ENCODE assay signal across 8 cellular contexts in genomic region chr2:219029829-219030165, GRCh38. TPM values are rescaled to one million over a fixed set of nuclear protein-coding genes. Genes with fewer than 3 reads are reported as not detected.
A peak's percentile ranks its signal among the peaks of the same experiment; 100 is the strongest.
DNase-seq lines count a peak whose midpoint lies in the region; ATAC-seq and TF ChIP-seq lines count a peak whose summit lies in the region.

No MANE protein-coding gene starts in this region.

- H3K27ac Mint-ChIP-seq in nephron progenitor cell: no peak overlapping the region

- CTCF ChIA-PET in OCI-LY7 (lab: Charles Lee; ENCODE audit: unreplicated experiment): interaction anchor here (0.5 to 1.6 kb wide), 10 partner anchors 10 to 265 kb away, joined by 3 to 5 read pairs (median 4); no protein-coding TSS in a partner anchor

- H3K36me3 ChIP-seq in OCI-LY7 (ENCODE audit: insufficient read depth, low read length): no peaks in the 10 kb centered on the region

- H3K79me2 ChIP-seq in OCI-LY7 (ENCODE audit: insufficient read depth, low read depth, low read length): no peaks in the 10 kb centered on the region

- ATAC-seq in GM19025 (IDR thresholded peaks at IDR 0.05; ENCODE audit: low read depth, unreplicated experiment): peak; percentile 66

- no peaks in the 10 kb centered on the region for H4K20me1 ChIP-seq in OCI-LY7 (ENCODE audit: insufficient read depth, low read length)

- BruUV-seq in OCI-LY7 (replicated peaks; lab: Mats Ljungman, UMichigan): no TSS peak

- intact Hi-C loops in OCI-LY7 (cut with micrococcal nuclease; ENCODE audit: unreplicated experiment): loop anchor here (1.0 kb wide), 2 partner anchors 90 to 126 kb away; no protein-coding TSS in a partner anchor

- H3K4me3 ChIP-seq in OCI-LY7 (ENCODE audit: low read depth, low read length, poor library complexity, severe bottlenecking): no peak overlapping the region

- H3K27ac ChIP-seq in OCI-LY7 (ENCODE audit: low read depth, low read length, poor library complexity, severe bottlenecking): no peak overlapping the region

- no peak overlapping the region for H3K4me3 Mint-ChIP-seq in nephron progenitor cell

- H2AFZ ChIP-seq in OCI-LY7 (ENCODE audit: low read length): no peak overlapping the region

- H3K4me1 Mint-ChIP-seq in nephron progenitor cell: no peaks in the 10 kb centered on the region

- peaks cover 69% of the 10 kb centered on the region for H3K27me3 Mint-ChIP-seq in nephron progenitor cell (ENCODE audit: low read depth, poor library complexity)

- peak; percentile 90 for TF ChIP-seq CTCF in OCI-LY7 (conservative IDR thresholded peaks at IDR 0.05; ENCODE audit: low read length)
- TF ChIP-seq CTCF in nephron progenitor cell (IDR thresholded peaks at IDR 0.05): peak; percentile 99

- POLR2A ChIA-PET in OCI-LY7 (lab: Charles Lee): interaction anchor here (0.6 kb wide), 1 partner anchor 121 kb away, joined by 3 read pairs; no protein-coding TSS in a partner anchor

- no peaks in the 10 kb centered on the region for H3K9me2 ChIP-seq in OCI-LY7 (ENCODE audit: insufficient read depth, low read length)

- DNase-seq in AG20443 (ENCODE audit: low spot score): peak; percentile 92
- peak; percentile 63 for DNase-seq in HT1080 (ENCODE audit: low read depth)
- DNase-seq in OCI-LY7 (ENCODE audit: low spot score): peak; percentile 74
- DNase-seq in activated T-cell treated with anti-CD3 and anti-CD28 coated beads for 4 hours: peak; percentile 67
- peak; percentile 53 for DNase-seq in fibroblast of gingiva (ENCODE audit: low read depth)
- peak; percentile 85 for DNase-seq in nephron progenitor cell
- DNase-seq in stimulated activated naive CD4-positive, alpha-beta T cell treated with Interleukin-2 at 50 U/mL for 16 hours (lab: John Stamatoyannopoulos, UW): peak; percentile 63

- no peaks in the 10 kb centered on the region for H3K36me3 Mint-ChIP-seq in nephron progenitor cell (ENCODE audit: low read depth)

- H3K4me2 ChIP-seq in OCI-LY7 (ENCODE audit: low read length): no peak overlapping the region

- no peaks in the 10 kb centered on the region for H3K9me3 Mint-ChIP-seq in nephron progenitor cell

- H3K9me3 ChIP-seq in OCI-LY7 (ENCODE audit: low read length): no peaks in the 10 kb centered on the region

- H3K4me1 ChIP-seq in OCI-LY7 (ENCODE audit: insufficient read depth, low read length, poor library complexity, severe bottlenecking): no peaks in the 10 kb centered on the region

RNA-seq across cellular contexts. Expression of gene CFAP65, which starts 11.5 kb away (rescaled TPM):
- not detected in 2 replicates for total RNA-seq in HT1080 (2014; rRNA removed; shearing (Covaris generic))
- polyA plus RNA-seq in HT1080 (2015; cell fraction: cytosol; rRNA removed): 0.09 and 0.17 TPM in 2 replicates
- 0.25 and 0.26 TPM in 2 replicates for polyA plus RNA-seq in HT1080 (2015; cell fraction: nucleus; rRNA removed)
- not detected in 2 replicates for total RNA-seq in OCI-LY7 (2014; rRNA removed; shearing (Covaris generic))
- total RNA-seq in OCI-LY7 (2022): not detected in 2 replicates

RNA-seq across cellular contexts. Expression of gene IHH, which starts 30.9 kb away (rescaled TPM):
- total RNA-seq in HT1080 (2014; rRNA removed; shearing (Covaris generic)): not detected in 2 replicates
- not detected in 2 replicates for polyA plus RNA-seq in HT1080 (2015; cell fraction: cytosol; rRNA removed)
- polyA plus RNA-seq in HT1080 (2015; cell fraction: nucleus; rRNA removed): not detected in 2 replicates
- not detected in 2 replicates for total RNA-seq in OCI-LY7 (2014; rRNA removed; shearing (Covaris generic))
- not detected in 2 replicates for total RNA-seq in OCI-LY7 (2022)

RNA-seq across cellular contexts. Expression of gene CRYBA2, which starts 36.6 kb away (rescaled TPM):
- not detected in 2 replicates for total RNA-seq in HT1080 (2014; rRNA removed; shearing (Covaris generic))
- polyA plus RNA-seq in HT1080 (2015; cell fraction: cytosol; rRNA removed): not detected in 2 replicates
- polyA plus RNA-seq in HT1080 (2015; cell fraction: nucleus; rRNA removed): not detected in 2 replicates
- not detected in 2 replicates for total RNA-seq in OCI-LY7 (2014; rRNA removed; shearing (Covaris generic))
- not detected in 2 replicates for total RNA-seq in OCI-LY7 (2022)

RNA-seq across cellular contexts. Expression of gene FEV, which starts 44.8 kb away (rescaled TPM):
- total RNA-seq in HT1080 (2014; rRNA removed; shearing (Covaris generic)): not detected in 2 replicates
- polyA plus RNA-seq in HT1080 (2015; cell fraction: cytosol; rRNA removed): not detected in 2 replicates
- not detected in 2 replicates for polyA plus RNA-seq in HT1080 (2015; cell fraction: nucleus; rRNA removed)
- not detected in 2 replicates for total RNA-seq in OCI-LY7 (2014; rRNA removed; shearing (Covaris generic))
- total RNA-seq in OCI-LY7 (2022): not detected in 2 replicates
